10 cellular contexts compared by ENCODE assay signal in the genomic region with DNA sequence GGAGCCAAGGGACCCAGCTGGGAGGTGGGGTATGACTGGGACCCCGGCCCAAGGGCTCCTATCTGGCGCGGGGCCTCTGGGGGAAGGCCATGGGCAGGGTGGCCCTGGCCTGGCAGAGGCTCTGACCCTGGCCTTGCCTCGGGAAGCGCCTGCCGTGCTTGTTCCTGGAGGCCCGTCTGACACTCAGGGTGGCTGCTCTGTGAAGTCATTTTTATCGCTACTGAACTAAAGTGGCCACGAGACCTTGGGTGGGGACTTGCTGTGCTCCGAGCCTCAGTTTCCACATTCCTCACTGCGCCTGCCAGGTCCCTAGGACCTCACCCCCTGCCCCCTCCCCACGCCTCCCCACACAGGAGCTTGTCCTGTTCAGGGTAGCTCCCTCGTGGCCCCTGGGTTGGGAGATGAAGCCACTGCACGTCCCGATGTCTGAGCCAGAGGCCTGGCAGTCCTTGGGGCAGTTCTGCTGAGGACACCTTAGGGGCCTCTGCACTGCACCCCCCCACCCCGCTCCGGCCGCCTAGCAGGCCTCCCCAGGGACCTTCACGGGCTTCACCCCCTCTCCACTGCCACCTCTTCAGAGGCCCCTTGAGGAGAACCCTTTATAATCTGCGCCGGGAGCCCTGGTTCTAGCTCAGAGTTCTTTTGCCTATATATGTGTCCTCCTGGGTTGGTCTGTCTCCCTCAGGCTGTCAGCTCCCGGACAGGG. TPM values are rescaled to one million over a fixed set of nuclear protein-coding genes. Genes with fewer than 3 reads are reported as not detected.
DNase-seq lines count a peak whose midpoint lies in the region; ATAC-seq and TF ChIP-seq lines count a peak whose summit lies in the region.
"Had no signal": no experiment of that assay in that cellular context is flagged by ENCODE, and none has a peak within 500 bp of the region (broad histone marks: within the 10 kb centered on the region; RNA-seq: fewer than 3 reads in every experiment).

No MANE protein-coding gene starts in this region.

- ATAC-seq in Panc1: peak; percentile 43

- no peaks in the 10 kb centered on the region for H3K9me3 ChIP-seq in CD8-positive, alpha-beta memory T cell (ENCODE audit: low read length)
- H3K9me3 ChIP-seq in Panc1 (ENCODE audit: control insufficient read depth, insufficient read depth, low read depth, low read length) (no peaks in the 10 kb centered on the region), iPS DF 6.9 (ENCODE audit: control insufficient read depth, insufficient read depth, low read length) (no peaks in the 10 kb centered on the region)
- H3K9me3 ChIP-seq: HAP-1 had no signal

- no peak overlapping the region for H3K4me3 ChIP-seq in CD8-positive, alpha-beta memory T cell (ENCODE audit: low read length)
- 0 out of 4 replicates have a peak overlapping the region, but pooled peaks of 1 of the 2 experiments have one; percentile 11 for H3K4me3 ChIP-seq in Panc1 (ENCODE audit: low read depth in 2 of 2, low read length in 2 of 2)
- peak overlapping the region; percentile 60; the same call in 1 of the 2 replicates for H3K4me3 ChIP-seq in iPS DF 6.9 (ENCODE audit: low read length)
- H3K4me3 ChIP-seq: HAP-1 had no signal

- no peaks in the 10 kb centered on the region for H3K9me3 Mint-ChIP-seq in CD8-positive, alpha-beta memory T cell
- no peaks in the 10 kb centered on the region for H3K9me3 Mint-ChIP-seq in progenitor cell of endocrine pancreas (ENCODE audit: low read depth)

- H3K36me3 ChIP-seq in CD8-positive, alpha-beta memory T cell (ENCODE audit: insufficient read depth, low read length): no peaks in the 10 kb centered on the region
- H3K36me3 ChIP-seq in Panc1 (ENCODE audit: control insufficient read depth, insufficient read depth, low read length): no peaks in the 10 kb centered on the region
- H3K36me3 ChIP-seq in iPS DF 6.9 (ENCODE audit: control insufficient read depth, insufficient read depth, low read length): no peaks in the 10 kb centered on the region; the same call in 1 of the 2 replicates
- H3K36me3 ChIP-seq: HAP-1 had no signal

- H3K4me1 Mint-ChIP-seq in CD8-positive, alpha-beta memory T cell: peaks cover 0 to 11% (median 1%) of the 10 kb centered on the region in 3 donors
- peaks cover 12% of the 10 kb centered on the region for H3K4me1 Mint-ChIP-seq in progenitor cell of endocrine pancreas (ENCODE audit: low read depth)

- no peak for DNase-seq in CD8-positive, alpha-beta memory T cell
- no peak for DNase-seq in Panc1 (ENCODE audit: low read depth, low spot score)
- DNase-seq in iPS DF 6.9 (ENCODE audit: low read depth, low spot score): no peak
- no peak for DNase-seq in progenitor cell of endocrine pancreas (ENCODE audit: low spot score, unreplicated experiment)
- no peak for DNase-seq in NCI-H2227 (lab: John Stamatoyannopoulos, UW; ENCODE audit: unreplicated experiment)
- DNase-seq in NCI-H2107 (lab: John Stamatoyannopoulos, UW): no peak
- no peak for DNase-seq in GDM1 (lab: John Stamatoyannopoulos, UW)
- no peak for DNase-seq in T-helper 9 cell
- DNase-seq: DND-41 had no signal

- H3K27me3 Mint-ChIP-seq in CD8-positive, alpha-beta memory T cell: peaks cover 30 to 55% of the 10 kb centered on the region in 2 donors
- peaks cover 78% of the 10 kb centered on the region for H3K27me3 Mint-ChIP-seq in progenitor cell of endocrine pancreas

- TF ChIP-seq CTCF in Panc1 (IDR thresholded peaks at IDR 0.05) (no peak), progenitor cell of endocrine pancreas (IDR thresholded peaks at IDR 0.05; ENCODE audit: unreplicated experiment) (no peak)

- POLR2A ChIA-PET in CD8-positive, alpha-beta memory T cell (lab: Charles Lee): no interaction called here
- POLR2A ChIA-PET in Panc1 (lab: Charles Lee): interaction anchor here (0.6 kb wide), 1 partner anchor 58 kb away, joined by 7 read pairs; no protein-coding TSS in a partner anchor

- no peaks in the 10 kb centered on the region for H3K4me1 ChIP-seq in CD8-positive, alpha-beta memory T cell (ENCODE audit: insufficient read depth, low read length)
- no peaks in the 10 kb centered on the region for H3K4me1 ChIP-seq in Panc1 (ENCODE audit: control insufficient read depth, insufficient read depth, low read length)
- 0 out of 2 replicates have a peak, but pooled peaks cover 2% of the 10 kb centered on the region for H3K4me1 ChIP-seq in iPS DF 6.9 (ENCODE audit: control insufficient read depth, insufficient read depth, low read length)
- H3K4me1 ChIP-seq: HAP-1 had no signal

- H3K27me3 ChIP-seq in CD8-positive, alpha-beta memory T cell (ENCODE audit: insufficient read depth, low read length, poor library complexity, severe bottlenecking): peaks cover 19% of the 10 kb centered on the region
- H3K27me3 ChIP-seq in Panc1 (ENCODE audit: control insufficient read depth, insufficient read depth, low read length) (no peaks in the 10 kb centered on the region; the same call in 1 of the 2 replicates), iPS DF 6.9 (ENCODE audit: control insufficient read depth, insufficient read depth, low read length) (peaks cover 15% of the 10 kb centered on the region; the same call in 1 of the 2 replicates)

- no CpG with 5 or more reads among the region's 22 CpGs for WGBS in iPS DF 6.9 (ENCODE audit: insufficient coverage, insufficient read length)

- intact Hi-C loops in Panc1 (cut with micrococcal nuclease; ENCODE audit: unreplicated experiment): loop anchor here (5.0 kb wide), 1 partner anchor 106 kb away; no protein-coding TSS in a partner anchor

- BruUV-seq in Panc1 (replicated peaks; lab: Mats Ljungman, UMichigan): no TSS peak

- H3K27ac ChIP-seq in CD8-positive, alpha-beta memory T cell (ENCODE audit: low read depth, low read length): no peak overlapping the region
- H3K27ac ChIP-seq in Panc1 (ENCODE audit: low read length) (no peak overlapping the region), iPS DF 6.9 (ENCODE audit: low read length) (no peak overlapping the region)

- in situ Hi-C loops in Panc1 (cut with HindIII; ENCODE audit: low pct_unique_long_range_greater_than_20kb, low sequenced_read_pairs): no loop called here

- H3K4me3 Mint-ChIP-seq in CD8-positive, alpha-beta memory T cell: peak overlapping the region in 4 of 7 donors; percentile 32 to 78 (median 52)
- peak overlapping the region; percentile 68 for H3K4me3 Mint-ChIP-seq in progenitor cell of endocrine pancreas (ENCODE audit: low read depth)

- no peaks in the 10 kb centered on the region for H3K36me3 Mint-ChIP-seq in CD8-positive, alpha-beta memory T cell
- no peaks in the 10 kb centered on the region for H3K36me3 Mint-ChIP-seq in progenitor cell of endocrine pancreas (ENCODE audit: insufficient read depth)

- no peak overlapping the region for H3K27ac Mint-ChIP-seq in CD8-positive, alpha-beta memory T cell
- H3K27ac Mint-ChIP-seq in progenitor cell of endocrine pancreas: no peak overlapping the region

- CTCF ChIA-PET in CD8-positive, alpha-beta memory T cell (lab: Charles Lee): no interaction called here
- CTCF ChIA-PET in Panc1 (lab: Charles Lee): interaction anchor here (1.0 kb wide), 2 partner anchors 104 to 144 kb away, joined by 3 to 4 read pairs; no protein-coding TSS in a partner anchor

RNA-seq across cellular contexts. Expression of a gene that starts 0.6 kb away (rescaled TPM):
- not detected for total RNA-seq in CD8-positive, alpha-beta memory T cell
- not detected for polyA plus RNA-seq in CD8-positive, alpha-beta memory T cell
- total RNA-seq in Panc1 (2021; ENCODE audit: unreplicated experiment): 0.15 TPM
- 0.58 TPM for polyA plus RNA-seq in Panc1 (2012; ENCODE audit: insufficient read length)
- 2.2 and 2.9 TPM in 2 replicates for total RNA-seq in progenitor cell of endocrine pancreas
